In the genomic region with DNA sequence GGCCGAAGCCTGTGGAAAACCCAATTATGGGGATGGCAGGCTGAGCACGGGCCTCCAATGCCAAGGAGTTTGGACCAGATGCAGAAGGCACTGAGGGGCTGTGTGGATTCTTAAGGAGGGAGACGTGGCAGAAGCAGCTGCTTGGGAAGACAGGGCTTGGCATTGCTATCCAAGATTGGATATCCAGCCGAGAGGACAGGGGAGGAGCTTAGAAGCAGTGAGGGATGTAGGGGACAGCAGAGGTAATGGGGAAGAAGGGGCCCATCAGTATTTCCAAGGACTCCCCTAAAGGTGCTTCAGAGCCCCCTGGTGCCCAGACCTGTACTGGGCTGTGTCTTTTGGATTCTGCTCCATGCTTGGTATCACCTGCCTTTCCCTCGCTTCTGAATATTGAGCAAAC, we compare ENCODE assay signal across 1 cellular context.
TF ChIP-seq lines count a peak whose summit lies in the region.

No MANE protein-coding gene starts in this region.

TF ChIP-seq in K562, 482 proteins besides CTCF, POLR2A, EP300 and RAD21:
- no peak for TF ChIP-seq RBM39 (optimal IDR thresholded peaks at IDR 0.05; ENCODE audit: low read depth, low read length)
- TF ChIP-seq FOXJ2 (tag; IDR thresholded peaks at IDR 0.05) = no peak
- no peak for TF ChIP-seq FOXJ3 (CRISPR knock-in tag; IDR thresholded peaks at IDR 0.05)
- TF ChIP-seq PRPF4 (IDR thresholded peaks at IDR 0.05; ENCODE audit: insufficient read depth, low read depth, low read length, poor library complexity, severe bottlenecking) = no peak
- TF ChIP-seq CBFA2T3 (IDR thresholded peaks at IDR 0.05) = no peak
- TF ChIP-seq, protein P1, sequence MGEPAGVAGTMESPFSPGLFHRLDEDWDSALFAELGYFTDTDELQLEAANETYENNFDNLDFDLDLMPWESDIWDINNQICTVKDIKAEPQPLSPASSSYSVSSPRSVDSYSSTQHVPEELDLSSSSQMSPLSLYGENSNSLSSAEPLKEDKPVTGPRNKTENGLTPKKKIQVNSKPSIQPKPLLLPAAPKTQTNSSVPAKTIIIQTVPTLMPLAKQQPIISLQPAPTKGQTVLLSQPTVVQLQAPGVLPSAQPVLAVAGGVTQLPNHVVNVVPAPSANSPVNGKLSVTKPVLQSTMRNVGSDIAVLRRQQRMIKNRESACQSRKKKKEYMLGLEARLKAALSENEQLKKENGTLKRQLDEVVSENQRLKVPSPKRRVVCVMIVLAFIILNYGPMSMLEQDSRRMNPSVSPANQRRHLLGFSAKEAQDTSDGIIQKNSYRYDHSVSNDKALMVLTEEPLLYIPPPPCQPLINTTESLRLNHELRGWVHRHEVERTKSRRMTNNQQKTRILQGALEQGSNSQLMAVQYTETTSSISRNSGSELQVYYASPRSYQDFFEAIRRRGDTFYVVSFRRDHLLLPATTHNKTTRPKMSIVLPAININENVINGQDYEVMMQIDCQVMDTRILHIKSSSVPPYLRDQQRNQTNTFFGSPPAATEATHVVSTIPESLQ (CRISPR knock-in tag; IDR thresholded peaks at IDR 0.05) = no peak
- TF ChIP-seq CSDE1 (IDR thresholded peaks at IDR 0.05) = no peak
- no peak for TF ChIP-seq DPF2 (IDR thresholded peaks at IDR 0.05)
- no peak for TF ChIP-seq NFIC (IDR thresholded peaks at IDR 0.05)
